ENCODE assay signal across 23 cellular contexts in the genomic region with DNA sequence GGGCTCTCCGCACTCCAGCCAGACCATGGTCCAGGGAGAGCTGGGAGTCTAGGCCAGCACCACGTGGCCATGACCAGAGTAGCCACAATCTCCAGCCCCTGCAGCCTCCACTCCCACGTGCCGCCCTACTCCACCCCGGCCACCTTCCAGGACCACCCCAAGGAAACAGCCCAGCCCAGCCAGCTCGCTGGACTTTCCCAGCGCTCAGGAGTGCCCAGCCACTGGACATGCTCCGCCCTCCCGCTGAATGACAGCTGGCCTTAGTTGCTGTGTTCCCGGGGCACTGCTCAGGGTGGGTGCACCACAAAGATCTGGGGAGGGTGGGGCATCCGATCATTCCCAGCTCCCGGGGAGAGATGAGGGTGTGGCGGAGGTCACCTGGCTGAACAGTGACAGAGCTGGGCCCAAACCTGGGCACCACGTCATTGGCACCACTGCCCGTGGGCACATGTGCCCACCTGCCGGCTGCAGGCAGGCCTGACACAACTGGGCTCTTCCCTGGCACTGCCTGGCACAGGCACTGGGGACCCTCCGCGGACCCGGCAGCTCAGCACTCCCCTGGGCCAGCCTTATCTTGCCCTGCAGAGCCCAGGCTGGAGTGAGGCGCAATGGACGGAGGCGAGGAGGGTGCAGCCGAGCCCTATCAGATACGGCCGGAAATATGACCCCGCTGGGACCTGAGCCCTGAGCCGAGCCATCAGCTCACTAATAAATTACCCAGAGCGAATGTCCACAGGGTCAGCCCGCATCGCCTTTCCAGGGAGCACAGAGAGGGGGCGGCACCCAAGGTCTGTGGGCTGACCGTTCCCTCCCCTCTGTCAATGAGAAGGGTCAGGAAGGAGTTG. TPM values are rescaled to one million over a fixed set of nuclear protein-coding genes. Genes with fewer than 3 reads are reported as not detected.
"Had no signal": no experiment of that assay in that cellular context is flagged by ENCODE, and none has a peak within 500 bp of the region (broad histone marks: within the 10 kb centered on the region; RNA-seq: fewer than 3 reads in every experiment).

No MANE protein-coding gene starts in this region.

- H3K4me1 ChIP-seq: lower lobe of right lung had no signal

- H3K27me3 ChIP-seq: gastrocnemius medialis had no signal

- ATAC-seq: activated naive CD4-positive, alpha-beta T cell treated with anti-CD3 and anti-CD28 coated beads, Interleukin-2, amount 50 U/mL, for 72 hours; gastrocnemius medialis; lower lobe of right lung; natural killer cell treated with Interleukin-12 subunit alpha and Interleukin-12 subunit beta and Interleukin-15 and Interleukin-18, amount 100 ng/mL, for 72 hours had no signal

- H3K4me3 ChIP-seq: breast epithelium, esophagus squamous epithelium, gastrocnemius medialis, lower lobe of right lung, SK-N-MC, spleen, tibial artery had no signal

- H3K9me3 Mint-ChIP-seq: activated CD4-positive, alpha-beta T cell treated with anti-CD3 and anti-CD28 coated beads, Interleukin-2, amount 10 ng/mL, durations not matched to agents 7 days and 5 days; activated naive CD4-positive, alpha-beta T cell treated with anti-CD3 and anti-CD28 coated beads, Interleukin-2, amount 50 U/mL, for 72 hours; endodermal cell; natural killer cell treated with Interleukin-12 subunit alpha and Interleukin-12 subunit beta and Interleukin-15 and Interleukin-18, amount 100 ng/mL, for 72 hours had no signal

- DNase-seq: activated CD4-positive, alpha-beta T cell treated with anti-CD3 and anti-CD28 coated beads, Interleukin-2, amount 10 ng/mL, durations not matched to agents 7 days and 5 days; activated CD4-positive, CD25-positive, alpha-beta regulatory T cell treated with anti-CD3 and anti-CD28 coated beads, Interleukin-2, amount 50 U/mL, for 72 hours; activated T-cell treated with anti-CD3 and anti-CD28 coated beads, Interleukin-2, amount 50 U/mL, for 1 hour; cortex of kidney; endodermal cell; esophagus squamous epithelium; gastrocnemius medialis; head of caudate nucleus; left cardiac atrium; lower lobe of right lung; spleen; stimulated activated CD4-positive, alpha-beta T cell treated with anti-CD3 and anti-CD28 coated beads, Interleukin-4, amount 100 ng/mL, for 1 hour; stimulated activated naive CD4-positive, alpha-beta T cell; SW 1271; tibial artery; WERI-Rb-1 had no signal

- H3K27ac ChIP-seq: breast epithelium, esophagus squamous epithelium, lower lobe of right lung, SK-N-MC, spleen, tibial artery, WERI-Rb-1 had no signal

- H3K4me1 Mint-ChIP-seq: activated CD4-positive, alpha-beta T cell treated with anti-CD3 and anti-CD28 coated beads, Interleukin-2, amount 10 ng/mL, durations not matched to agents 7 days and 5 days had no signal

- H3K27me3 Mint-ChIP-seq: activated CD4-positive, alpha-beta T cell treated with anti-CD3 and anti-CD28 coated beads, Interleukin-2, amount 10 ng/mL, durations not matched to agents 7 days and 5 days; natural killer cell treated with Interleukin-12 subunit alpha and Interleukin-12 subunit beta and Interleukin-15 and Interleukin-18, amount 100 ng/mL, for 72 hours had no signal

- H3K36me3 Mint-ChIP-seq: activated naive CD4-positive, alpha-beta T cell treated with anti-CD3 and anti-CD28 coated beads, Interleukin-2, amount 50 U/mL, for 72 hours; natural killer cell treated with Interleukin-12 subunit alpha and Interleukin-12 subunit beta and Interleukin-15 and Interleukin-18, amount 100 ng/mL, for 72 hours had no signal

- H3K4me3 Mint-ChIP-seq: activated CD4-positive, alpha-beta T cell treated with anti-CD3 and anti-CD28 coated beads, Interleukin-2, amount 10 ng/mL, durations not matched to agents 7 days and 5 days; endodermal cell; natural killer cell treated with Interleukin-12 subunit alpha and Interleukin-12 subunit beta and Interleukin-15 and Interleukin-18, amount 100 ng/mL, for 72 hours had no signal

- H3K27ac Mint-ChIP-seq: activated CD4-positive, alpha-beta T cell treated with anti-CD3 and anti-CD28 coated beads, Interleukin-2, amount 10 ng/mL, durations not matched to agents 7 days and 5 days; activated naive CD4-positive, alpha-beta T cell treated with anti-CD3 and anti-CD28 coated beads, Interleukin-2, amount 50 U/mL, for 72 hours; endodermal cell; natural killer cell treated with Interleukin-12 subunit alpha and Interleukin-12 subunit beta and Interleukin-15 and Interleukin-18, amount 100 ng/mL, for 72 hours had no signal

- H3K36me3 ChIP-seq: breast epithelium, esophagus squamous epithelium, gastrocnemius medialis, lower lobe of right lung, spleen, tibial artery, WERI-Rb-1 had no signal

- H3K9me3 ChIP-seq: breast epithelium, esophagus squamous epithelium, gastrocnemius medialis, lower lobe of right lung, spleen, tibial artery had no signal

RNA-seq across cellular contexts. Expression of gene C14orf180, which starts 1.9 kb away (rescaled TPM):
- total RNA-seq: activated CD4-positive, alpha-beta T cell treated with anti-CD3 and anti-CD28 coated beads, Interleukin-2, amount 10 ng/mL, durations not matched to agents 7 days and 5 days; activated naive CD4-positive, alpha-beta T cell treated with anti-CD3 and anti-CD28 coated beads, Interleukin-2, amount 50 U/mL, for 72 hours; endodermal cell; esophagus squamous epithelium; natural killer cell treated with Interleukin-12 subunit alpha and Interleukin-12 subunit beta and Interleukin-15 and Interleukin-18, amount 100 ng/mL, for 72 hours; T-helper 2 cell treated with Interferon-gamma antibody and Interleukin-4, amounts not matched to agents 100 ng/mL and 5 ng/mL, for 36 hours had no signal

RNA-seq across cellular contexts. Expression of gene TMEM179, which starts 26.9 kb away (rescaled TPM):
- total RNA-seq: activated CD4-positive, alpha-beta T cell treated with anti-CD3 and anti-CD28 coated beads, Interleukin-2, amount 10 ng/mL, durations not matched to agents 7 days and 5 days; breast epithelium; esophagus squamous epithelium; gastrocnemius medialis; lower lobe of right lung; mesenteric fat pad; spleen; subcutaneous adipose tissue had no signal
